ENCODE assay signal across 14 cellular contexts in the genomic region with DNA sequence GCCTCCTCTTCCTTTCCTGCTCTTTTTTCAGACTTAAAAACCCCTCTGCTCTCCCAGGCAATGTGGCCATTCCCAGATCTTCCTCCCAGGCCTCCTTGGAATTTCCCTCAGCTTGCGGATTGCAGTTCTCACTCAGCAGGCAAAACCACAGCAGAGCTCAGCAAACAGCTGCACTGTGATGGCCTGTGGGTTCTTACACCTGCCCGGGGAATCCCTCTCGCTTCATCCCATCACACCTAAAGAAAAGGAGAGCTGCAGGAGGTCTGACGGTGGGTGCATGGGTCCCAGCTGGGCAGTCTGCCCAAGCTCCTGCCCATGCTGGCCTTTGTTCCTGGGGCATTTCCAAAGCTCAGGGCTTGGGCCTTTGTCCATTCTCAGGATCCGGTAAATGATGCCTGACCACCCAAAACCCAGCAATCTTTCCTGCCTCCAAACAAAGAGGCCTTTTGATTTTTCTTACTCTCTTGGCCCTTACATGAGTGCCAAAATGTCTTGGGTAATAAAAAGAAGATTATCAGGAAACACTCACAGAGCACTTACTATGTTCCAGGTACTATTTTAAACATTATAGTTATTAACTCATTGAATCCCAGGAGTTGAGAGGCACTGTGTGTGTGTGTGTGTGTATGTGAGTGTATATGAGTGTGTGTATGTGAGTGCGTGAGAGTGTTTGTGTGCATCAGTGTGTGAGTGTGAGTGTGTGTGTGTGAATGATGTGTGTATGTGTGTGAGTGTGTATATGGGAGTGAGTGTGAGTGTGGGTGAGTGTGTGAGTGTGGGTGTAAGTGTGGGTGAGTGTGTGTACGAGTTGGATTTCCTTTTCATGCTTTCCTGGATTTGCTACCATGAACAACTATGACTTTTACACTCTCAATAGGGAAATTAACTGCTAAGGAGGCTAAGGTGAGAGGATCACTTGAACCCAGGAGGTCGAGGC.
A peak's percentile ranks its signal among the peaks of the same experiment; 100 is the strongest.
DNase-seq lines count a peak whose midpoint lies in the region; ATAC-seq, FAIRE-seq and TF ChIP-seq lines count a peak whose summit lies in the region.
"Had no signal": no experiment of that assay in that cellular context is flagged by ENCODE, and none has a peak within 500 bp of the region (broad histone marks: within the 10 kb centered on the region; RNA-seq: fewer than 3 reads in every experiment).

No MANE protein-coding gene starts in this region.

- FAIRE-seq in GM12891 (lab: Jason Lieb, UNC) = no peak

- peaks cover 21% of the 10 kb centered on the region for H3K4me1 Mint-ChIP-seq in brain
- no peaks in the 10 kb centered on the region for H3K4me1 Mint-ChIP-seq in activated naive CD4-positive, alpha-beta T cell treated with anti-CD3 and anti-CD28 coated beads for 36 hours (ENCODE audit: low read depth)

- ATAC-seq in heart left ventricle = peak in 2 of 4 donors; percentile 7 to 12
- ATAC-seq in Right ventricle myocardium inferior = no peak
- peak; percentile 9 for ATAC-seq in aorta (ENCODE audit: low FRiP score)
- ATAC-seq: activated CD4-positive, CD25-positive, alpha-beta regulatory T cell treated with anti-CD3 and anti-CD28 coated beads, Interleukin-2, amount 50 U/mL, for 24 hours; left lung; psoas muscle had no signal

- intact Hi-C loops in heart left ventricle (cut with DNase I) (loop anchor here in 5 of 10 donors (2.0 to 5.0 kb wide), 5 partner anchors 34 to 64 kb away; a partner anchor contains a TSS), Right ventricle myocardium inferior (cut with DNase I) (loop anchor here (5.0 kb wide), 1 partner anchor 39 kb away; no protein-coding TSS in a partner anchor), aorta (cut with DNase I) (no loop called here)
- intact Hi-C loops in activated naive CD4-positive, alpha-beta T cell treated with anti-CD3 and anti-CD28 coated beads for 36 hours (cut with micrococcal nuclease) = no loop called here

- CTCF ChIA-PET in activated naive CD4-positive, alpha-beta T cell treated with anti-CD3 and anti-CD28 coated beads for 36 hours (lab: Charles Lee) = no interaction called here

- WGBS in heart left ventricle, 4 donors = 64 to 76% (median 66%) methylated on average over 7 to 8 of the region's 8 CpGs
- WGBS in aorta, 2 donors = 78 to 79% methylated on average over 8 of the region's 8 CpGs

- H3K4me3 Mint-ChIP-seq in brain = peak overlapping the region in 1 of 5 experiments; percentile 32
- H3K4me3 Mint-ChIP-seq in activated naive CD4-positive, alpha-beta T cell treated with anti-CD3 and anti-CD28 coated beads for 36 hours = no peak overlapping the region

- no peak for TF ChIP-seq POLR2A in heart left ventricle (IDR thresholded peaks at IDR 0.05)
- TF ChIP-seq POLR2A in GM12891 (IDR thresholded peaks at IDR 0.05; ENCODE audit: low read depth, low read length) = no peak

- H3K36me3 Mint-ChIP-seq in brain = no peaks in the 10 kb centered on the region
- H3K36me3 Mint-ChIP-seq in activated naive CD4-positive, alpha-beta T cell treated with anti-CD3 and anti-CD28 coated beads for 36 hours (ENCODE audit: low read depth) = no peaks in the 10 kb centered on the region

- H3K4me3 ChIP-seq in heart left ventricle (no peak overlapping the region), aorta (ENCODE audit: low read length in 2 of 2) (no peak overlapping the region)
- H3K4me3 ChIP-seq: left lung, psoas muscle, SK-N-MC had no signal

- TF ChIP-seq CTCF in heart left ventricle (IDR thresholded peaks at IDR 0.05) (no peak), brain (conservative IDR thresholded peaks at IDR 0.05) (no peak), GM13977 (IDR thresholded peaks at IDR 0.05; ENCODE audit: extremely low read depth, insufficient read depth, missing control alignments) (no peak)

- H3K27ac ChIP-seq in heart left ventricle = peak overlapping the region in 9 of 12 donors; percentile 1 to 78 (median 52)
- H3K27ac ChIP-seq in aorta (ENCODE audit: low read depth in 1 of 2, low read length in 2 of 2) = no peak overlapping the region
- H3K27ac ChIP-seq: psoas muscle, SK-N-MC had no signal

- peaks cover 3% of the 10 kb centered on the region for H3K27me3 Mint-ChIP-seq in brain
- no peaks in the 10 kb centered on the region for H3K27me3 Mint-ChIP-seq in activated naive CD4-positive, alpha-beta T cell treated with anti-CD3 and anti-CD28 coated beads for 36 hours (ENCODE audit: low read depth)

- H3K36me3 ChIP-seq in heart left ventricle (no peaks in the 10 kb centered on the region), aorta (ENCODE audit: control insufficient read depth in 1 of 2, insufficient read depth in 2 of 2, low read length in 1 of 2) (no peaks in the 10 kb centered on the region)
- H3K36me3 ChIP-seq: left lung had no signal

- peaks cover 0 to 3% (median 0%) of the 10 kb centered on the region in 5 experiments for H3K9me3 Mint-ChIP-seq in brain
- H3K9me3 Mint-ChIP-seq in activated naive CD4-positive, alpha-beta T cell treated with anti-CD3 and anti-CD28 coated beads for 36 hours = no peaks in the 10 kb centered on the region
- H3K9me3 Mint-ChIP-seq: activated T-helper 2 cell treated with anti-CD3 and anti-CD28 coated beads, Interferon-gamma antibody, Interleukin-2, Interleukin-4, amounts not matched to agents 10 μg/mL and 5 μg/mL and 100 μg/mL, durations not matched to agents 14 hours and 24 hours and 36 hours had no signal

- H3K4me1 ChIP-seq in heart left ventricle (peaks cover 8 to 69% (median 52%) of the 10 kb centered on the region in 12 donors), aorta (ENCODE audit: control insufficient read depth in 1 of 2, insufficient read depth in 2 of 2, low read length in 2 of 2) (no peaks in the 10 kb centered on the region)
- H3K4me1 ChIP-seq: psoas muscle had no signal

- DNase-seq in heart left ventricle (no peak), Right ventricle myocardium inferior (ENCODE audit: missing footprints) (no peak), kidney tubule cell (ENCODE audit: low spot score) (peak; percentile 72), aorta (no peak), GM12891 (ENCODE audit: insufficient read length, low spot score) (no peak), GM13977 (ENCODE audit: low spot score) (no peak)
- DNase-seq in activated naive CD4-positive, alpha-beta T cell treated with anti-CD3 and anti-CD28 coated beads for 36 hours = no peak
- DNase-seq: left lung, NCI-H524 treated with DMSO at 0.1 percent for 48 hours, psoas muscle had no signal

- peak overlapping the region in 4 of 5 experiments; percentile 46 to 97 (median 58) for H3K27ac Mint-ChIP-seq in brain
- no peak overlapping the region for H3K27ac Mint-ChIP-seq in activated naive CD4-positive, alpha-beta T cell treated with anti-CD3 and anti-CD28 coated beads for 36 hours
- H3K27ac Mint-ChIP-seq: activated T-helper 2 cell treated with anti-CD3 and anti-CD28 coated beads, Interferon-gamma antibody, Interleukin-2, Interleukin-4, amounts not matched to agents 10 μg/mL and 5 μg/mL and 100 μg/mL, durations not matched to agents 14 hours and 24 hours and 36 hours had no signal

- H3K27me3 ChIP-seq in heart left ventricle (no peaks in the 10 kb centered on the region), aorta (ENCODE audit: control insufficient read depth in 1 of 2, insufficient read depth in 2 of 2, low read length in 1 of 2) (no peaks in the 10 kb centered on the region)

- H3K9me3 ChIP-seq in heart left ventricle (no peaks in the 10 kb centered on the region), aorta (ENCODE audit: control insufficient read depth, low read length) (no peaks in the 10 kb centered on the region)
- H3K9me3 ChIP-seq: left lung, psoas muscle had no signal

- in situ Hi-C loops in GM13977 (cut with MboI; ENCODE audit: low pct_unique_long_range_greater_than_20kb, low sequenced_read_pairs, unreplicated experiment) = no loop called here

TF ChIP-seq in GM12891, 5 proteins besides CTCF, POLR2A, EP300 and RAD21:
- TF ChIP-seq TAF1 (IDR thresholded peaks at IDR 0.05; ENCODE audit: low read depth, low read length) = no peak
- no peak for TF ChIP-seq PAX5 (IDR thresholded peaks at IDR 0.05; ENCODE audit: insufficient read depth, low read length, severe bottlenecking)
- no peak for TF ChIP-seq SPI1 (IDR thresholded peaks at IDR 0.05; ENCODE audit: low read depth, low read length)
- TF ChIP-seq POLR2AphosphoS5 (IDR thresholded peaks at IDR 0.05; ENCODE audit: low read depth, low read length) = no peak
- no peak for TF ChIP-seq POU2F2 (IDR thresholded peaks at IDR 0.05; ENCODE audit: low read depth, low read length)

Comparison
In these comparisons a context has a peak if more than half of its experiments do, and no peak if none do; other contexts are left out.
1. H3K27ac ChIP-seq: peak in heart left ventricle (9 of 12); none in aorta (0 of 2).